8 cellular contexts compared by ENCODE assay signal in genomic region chr6:107819976-107820551, GRCh38. TPM values are rescaled to one million over a fixed set of nuclear protein-coding genes. Genes with fewer than 3 reads are reported as not detected.
DNase-seq lines count a peak whose midpoint lies in the region; ATAC-seq and TF ChIP-seq lines count a peak whose summit lies in the region.

No MANE protein-coding gene starts in this region.

- no CpG with 5 or more reads among the region's 8 CpGs for WGBS in neuronal stem cell (ENCODE audit: extremely low coverage in 2 of 2, insufficient read length in 2 of 2, insufficient replicate concordance in 1 of 2), 2 donors

- H3K27ac ChIP-seq in neuronal stem cell (replicated peaks; ENCODE audit: low read length), result peak overlapping the region; percentile 17
- no peak overlapping the region for H3K27ac ChIP-seq in PC-9

- H3K4ac ChIP-seq in neuronal stem cell (ENCODE audit: low read length), result no peak overlapping the region

- H3K4me3 ChIP-seq in endocrine pancreas (ENCODE audit: control insufficient read depth, insufficient read depth, low read length), result peak overlapping the region; percentile 73
- H3K4me3 ChIP-seq in neuronal stem cell (ENCODE audit: low read length in 2 of 2), result peak overlapping the region in 1 of 2 donors; percentile 27
- H3K4me3 ChIP-seq in PC-9, result no peak overlapping the region

- no peak overlapping the region for H2BK5ac ChIP-seq in neuronal stem cell (ENCODE audit: low read length)

- H3K4me3 Mint-ChIP-seq in T-cell, result peak overlapping the region; percentile 89 to 96 (median 96)

- H3K4me1 ChIP-seq in endocrine pancreas (ENCODE audit: control insufficient read depth, insufficient read depth, low read length) (peaks cover 17% of the 10 kb centered on the region), neuronal stem cell (ENCODE audit: control insufficient read depth in 2 of 2, insufficient read depth in 1 of 2, low read depth in 1 of 2, low read length in 2 of 2) (peaks cover 28 to 30% of the 10 kb centered on the region in 2 donors), PC-9 (replicated peaks; ENCODE audit: insufficient read depth) (no peaks in the 10 kb centered on the region)

- H2BK12ac ChIP-seq in neuronal stem cell (ENCODE audit: low read length), result peak overlapping the region; percentile 58

- no peak overlapping the region for H3K23ac ChIP-seq in neuronal stem cell (ENCODE audit: low read depth, low read length, poor library complexity)

- H3K36me3 Mint-ChIP-seq in T-cell, result peaks cover 30% of the 10 kb centered on the region

- no peak overlapping the region for H2BK15ac ChIP-seq in neuronal stem cell (ENCODE audit: low read length)

- no peak overlapping the region for H2BK120ac ChIP-seq in neuronal stem cell (ENCODE audit: low read depth, low read length)

- H2AK5ac ChIP-seq in neuronal stem cell (ENCODE audit: low read depth, low read length), result no peak overlapping the region

- no peak for TF ChIP-seq CTCF in PC-9 (conservative IDR thresholded peaks at IDR 0.05)

- intact Hi-C loops in PC-9 (cut with micrococcal nuclease; ENCODE audit: unreplicated experiment), result no loop called here

- H4K8ac ChIP-seq in neuronal stem cell (ENCODE audit: low read depth, low read length), result no peak overlapping the region

- peaks cover 79 to 89% (median 85%) of the 10 kb centered on the region in 3 donors for H3K4me1 Mint-ChIP-seq in T-cell

- H2AFZ ChIP-seq in neuronal stem cell (ENCODE audit: low read length) (peak overlapping the region; percentile 27), PC-9 (no peak overlapping the region)

- no peak overlapping the region for H3K14ac ChIP-seq in neuronal stem cell (ENCODE audit: low read length)

- H3K27me3 ChIP-seq in endocrine pancreas (ENCODE audit: control insufficient read depth, insufficient read depth, low read length), result no peaks in the 10 kb centered on the region
- H3K27me3 ChIP-seq in neuronal stem cell (ENCODE audit: control insufficient read depth in 3 of 3, insufficient read depth in 3 of 3, low read depth in 1 of 3, low read length in 3 of 3), result peaks cover 0 to 55% (median 0%) of the 10 kb centered on the region in 3 experiments
- peaks cover 10% of the 10 kb centered on the region; the same call in 1 of the 2 replicates for H3K27me3 ChIP-seq in PC-9 (ENCODE audit: insufficient read depth, low read depth)

- H3K9ac ChIP-seq in endocrine pancreas (ENCODE audit: control insufficient read depth, insufficient read depth, low read length) (peak overlapping the region; percentile 30), neuronal stem cell (ENCODE audit: low read depth, low read length, poor library complexity) (no peak overlapping the region)

- no peaks in the 10 kb centered on the region for H3K36me3 ChIP-seq in endocrine pancreas (ENCODE audit: control insufficient read depth, insufficient read depth, low read length)
- H3K36me3 ChIP-seq in neuronal stem cell (replicated peaks in 1 of 2; ENCODE audit: control insufficient read depth in 2 of 2, insufficient read depth in 2 of 2, low read length in 2 of 2), result no peaks in the 10 kb centered on the region
- H3K36me3 ChIP-seq in PC-9 (ENCODE audit: low read depth), result no peaks in the 10 kb centered on the region

- H3K79me1 ChIP-seq in neuronal stem cell (ENCODE audit: low read depth, low read length), result no peaks in the 10 kb centered on the region

- H3K27me3 Mint-ChIP-seq in T-cell, result no peaks in the 10 kb centered on the region

- H3K9me3 ChIP-seq in endocrine pancreas (ENCODE audit: control insufficient read depth, low read length) (no peaks in the 10 kb centered on the region), neuronal stem cell (replicated peaks in 1 of 2; ENCODE audit: control insufficient read depth in 2 of 2, insufficient read depth in 1 of 2, low read depth in 1 of 2, low read length in 2 of 2) (no peaks in the 10 kb centered on the region), PC-9 (ENCODE audit: insufficient read depth, low read depth) (no peaks in the 10 kb centered on the region)

- BruUV-seq in PC-9 (replicated peaks; lab: Mats Ljungman, UMichigan), result no TSS peak

- DNase-seq in COR-L47 (lab: John Stamatoyannopoulos, UW), result peak; percentile 50
- peak in 33 of 34 experiments; percentile 8 to 64 (median 38) for DNase-seq in T-cell
- peak; percentile 44 for DNase-seq in neuronal stem cell (ENCODE audit: low spot score)
- no peak for DNase-seq in NCI-H1694 (lab: John Stamatoyannopoulos, UW)
- DNase-seq in GDM1 (lab: John Stamatoyannopoulos, UW), result no peak
- DNase-seq in PC-9, result no peak

- no peaks in the 10 kb centered on the region for H4K20me1 ChIP-seq in PC-9 (ENCODE audit: insufficient read depth)

- ATAC-seq in T-cell (replicated peaks in 1 of 4), result peak; percentile 21 to 49 (median 43)
- ATAC-seq in GM21360 (IDR thresholded peaks at IDR 0.05; ENCODE audit: unreplicated experiment), result no peak

- no peaks in the 10 kb centered on the region for H3K79me2 ChIP-seq in PC-9 (ENCODE audit: low read depth)

- H3K27ac Mint-ChIP-seq in T-cell, result peak overlapping the region; percentile 96 to 97

- H3K18ac ChIP-seq in neuronal stem cell (ENCODE audit: low read length), result no peak overlapping the region

- POLR2A ChIA-PET in T-cell (lab: Charles Lee) (interaction anchor here in 1 of 2 donors (0.5 to 0.7 kb wide), 3 partner anchors 21 to 40 kb away, joined by 3 to 4 read pairs (median 3); no protein-coding TSS in a partner anchor), PC-9 (lab: Charles Lee; ENCODE audit: unreplicated experiment) (no interaction called here)

- no peak overlapping the region for H4K91ac ChIP-seq in neuronal stem cell (ENCODE audit: low read depth, low read length, poor library complexity)

- CTCF ChIA-PET in T-cell (lab: Charles Lee) (interaction anchor here in 1 of 2 donors (0.8 to 1.0 kb wide), 2 partner anchors 23 to 94 kb away, joined by 3 to 8 read pairs; no protein-coding TSS in a partner anchor), PC-9 (lab: Charles Lee) (interaction anchor here (0.7 kb wide), 1 partner anchor 329 kb away, joined by 4 read pairs; no protein-coding TSS in a partner anchor)

- H3F3A ChIP-seq in PC-9 (ENCODE audit: insufficient read depth, low read depth), result no peaks in the 10 kb centered on the region

- no peaks in the 10 kb centered on the region for H3K9me3 Mint-ChIP-seq in T-cell

- H3K4me2 ChIP-seq in neuronal stem cell (ENCODE audit: insufficient read depth, low read length, poor library complexity, severe bottlenecking) (no peak overlapping the region), PC-9 (no peak overlapping the region)

- H3K9me2 ChIP-seq in PC-9 (ENCODE audit: insufficient read depth), result no peaks in the 10 kb centered on the region

RNA-seq across cellular contexts. Expression of gene SCML4, which starts 4.0 kb away (rescaled TPM):
- total RNA-seq in T-cell (100 to 1,000 TPM in 1 of 5 donors, 10 to 100 TPM in 4; 71.4 to 106 (median 82.3) TPM), PC-9 (2021) (not detected in 2 replicates)
- 0.07 TPM for polyA plus RNA-seq in neuronal stem cell (2013, experiment 1 of 2)
- polyA plus RNA-seq in neuronal stem cell (2013, experiment 2 of 2), result 0.03 TPM

Comparison
In these comparisons a context has a peak if more than half of its experiments do, and no peak if none do; other contexts are left out.
1. DNase-seq: peak in COR-L47 (single experiment), T-cell (33 of 34) and neuronal stem cell (single experiment); none in NCI-H1694 (single experiment), GDM1 (single experiment) and PC-9 (0 of 2).
2. RNA of gene SCML4, which starts 4.0 kb away (total RNA-seq): 71.4 to 106 TPM in T-cell; not detected in PC-9; every median in the first group is over 10 times any median in the second.